7 cellular contexts compared by ENCODE assay signal in the genomic region with DNA sequence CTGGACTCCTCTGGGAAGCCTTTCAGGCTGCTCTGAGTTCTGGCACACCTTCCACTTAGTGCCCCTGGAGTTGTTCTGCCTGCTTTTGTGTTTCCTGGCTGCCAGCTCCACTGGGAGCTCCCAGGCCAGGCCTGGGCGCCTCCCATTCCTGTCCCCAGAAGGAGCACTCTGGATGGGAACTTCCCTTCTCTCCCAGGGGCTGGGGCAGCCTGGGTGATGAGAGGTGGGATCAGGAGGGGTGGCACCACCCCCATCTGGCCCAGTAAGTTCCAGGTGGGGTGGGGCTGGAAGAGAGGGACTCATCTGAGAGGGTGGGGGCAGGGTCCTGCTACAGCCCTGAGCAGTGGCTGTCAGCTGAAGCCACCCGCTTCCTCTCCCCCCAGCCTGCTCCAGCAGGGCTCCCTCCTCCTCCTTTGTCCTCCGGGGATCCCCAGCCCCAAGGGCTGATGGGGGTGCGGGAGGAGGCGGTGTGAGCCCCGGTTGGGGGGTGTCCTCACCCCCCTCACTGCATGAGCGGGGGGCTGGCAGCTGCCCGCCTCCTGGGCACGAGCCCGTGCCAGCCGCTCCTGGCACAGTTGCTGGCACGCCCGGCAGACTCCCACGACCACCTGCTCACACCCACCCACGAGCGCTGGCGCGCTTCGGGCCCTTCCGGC. TPM values are rescaled to one million over a fixed set of nuclear protein-coding genes. Genes with fewer than 3 reads are reported as not detected.
DNase-seq lines count a peak whose midpoint lies in the region; ATAC-seq, FAIRE-seq and TF ChIP-seq lines count a peak whose summit lies in the region.

No MANE protein-coding gene starts in this region.

- no peaks in the 10 kb centered on the region for H3K36me3 ChIP-seq in ovary
- H3K36me3 ChIP-seq in brain microvascular endothelial cell (replicated peaks) = no peaks in the 10 kb centered on the region

- H3K9me3 ChIP-seq in ovary = no peaks in the 10 kb centered on the region

- H3K27ac ChIP-seq in coronary artery (peak overlapping the region; percentile 57 to 66), ovary (peak overlapping the region; percentile 5 to 65), brain microvascular endothelial cell (no peak overlapping the region)

- TF ChIP-seq POLR2A in ovary (IDR thresholded peaks at IDR 0.05) = no peak
- TF ChIP-seq POLR2A in lower leg skin (IDR thresholded peaks at IDR 0.05) = no peak

- in situ Hi-C loops in brain microvascular endothelial cell (cut with HindIII; ENCODE audit: low pct_ligation_motif_present, low sequenced_read_pairs) = no loop called here

- H3K4me1 ChIP-seq in ovary (ENCODE audit: insufficient read depth) = peaks cover 15% of the 10 kb centered on the region

- TF ChIP-seq CTCF in coronary artery (IDR thresholded peaks at IDR 0.05) (no peak), ovary (IDR thresholded peaks at IDR 0.05) (no peak), lower leg skin (IDR thresholded peaks at IDR 0.05) (no peak), brain microvascular endothelial cell (IDR thresholded peaks at IDR 0.05; ENCODE audit: low read depth, low read length, missing control alignments) (no peak)

- 8 to 13% (median 9%) methylated on average over 12 to 20 of the region's 20 CpGs for WGBS in ovary, 3 donors
- 8 to 54% methylated on average over 1 to 11 of the region's 20 CpGs for WGBS in lower leg skin, 2 donors

- intact Hi-C loops in ovary (cut with DNase I) = loop anchor here in 1 of 4 donors (2.0 kb wide), 1 partner anchor 41 kb away; no protein-coding TSS in a partner anchor
- intact Hi-C loops in lower leg skin (cut with DNase I; ENCODE audit: low total_unique reads) = no loop called here

- FAIRE-seq in GM18507 (lab: Jason Lieb, UNC) = peak; percentile 5

- H3K4me3 ChIP-seq in coronary artery (peak overlapping the region; percentile 79), ovary (peak overlapping the region; percentile 43), lower leg skin (ENCODE audit: low read depth, poor library complexity, severe bottlenecking) (no peak overlapping the region), brain microvascular endothelial cell (ENCODE audit: low read depth, low read length) (no peak overlapping the region)

- DNase-seq in GM18507 (ENCODE audit: extremely low spot score, insufficient read length, low read depth) (no peak), NCI-H2196 (lab: John Stamatoyannopoulos, UW; ENCODE audit: unreplicated experiment) (peak; percentile 48), coronary artery (ENCODE audit: low spot score) (no peak), ovary (peak in 2 of 5 donors; percentile 64 to 69), lower leg skin (ENCODE audit: low spot score in 2 of 2) (no peak), brain microvascular endothelial cell (no peak)

- TF ChIP-seq EP300 in ovary (IDR thresholded peaks at IDR 0.05) = no peak

- ATAC-seq in HG03354 (IDR thresholded peaks at IDR 0.05; ENCODE audit: poor library complexity, severe bottlenecking, unreplicated experiment) = no peak

- no peaks in the 10 kb centered on the region for H3K27me3 ChIP-seq in ovary
- H3K27me3 ChIP-seq in brain microvascular endothelial cell (replicated peaks) = peaks cover 59% of the 10 kb centered on the region

RNA-seq across cellular contexts. Expression of gene FOXO6, which starts 4.7 kb away (rescaled TPM):
- total RNA-seq in ovary (10 to 100 TPM in 4 of 7 donors, 1 to 10 TPM in 3; 3.9 to 18.9 (median 10.3) TPM), lower leg skin (1 to 10 TPM in 3 of 4 donors, under 1 TPM in 1; 0.15 to 3.5 (median 1.5) TPM)
- polyA plus RNA-seq in ovary = 1 to 10 TPM in 1 of 2 donors, under 1 TPM in 1; 0.90 to 1.4 TPM

Comparison
In these comparisons a context has a peak if more than half of its experiments do, and no peak if none do; other contexts are left out.
1. H3K4me3 ChIP-seq: peak in coronary artery (single experiment) and ovary (single experiment); none in lower leg skin (single experiment) and brain microvascular endothelial cell (single experiment).